26 cellular contexts compared by ENCODE assay signal in genomic region chr4:10492486-10492885, GRCh38.
"Had no signal": no experiment of that assay in that cellular context is flagged by ENCODE, and none has a peak within 500 bp of the region (broad histone marks: within the 10 kb centered on the region; RNA-seq: fewer than 3 reads in every experiment).

No MANE protein-coding gene starts in this region.

- H3K9me3 Mint-ChIP-seq: activated CD4-positive, alpha-beta memory T cell treated with anti-CD3 and anti-CD28 coated beads for 36 hours; activated CD4-positive, alpha-beta T cell treated with anti-CD3 and anti-CD28 coated beads, Interleukin-2, amount 10 ng/mL, durations not matched to agents 7 days and 5 days; activated naive CD4-positive, alpha-beta T cell treated with anti-CD3 and anti-CD28 coated beads for 36 hours; activated T-cell treated with anti-CD3 and anti-CD28 coated beads, Interleukin-2, amount 50 U/mL, for 4 hours; central memory CD8-positive, alpha-beta T cell; T-cell had no signal

- H3K4me1 Mint-ChIP-seq: central memory CD8-positive, alpha-beta T cell had no signal

- H3K27me3 Mint-ChIP-seq: brain had no signal

- H3K36me3 Mint-ChIP-seq: activated CD4-positive, alpha-beta memory T cell treated with anti-CD3 and anti-CD28 coated beads for 36 hours; activated naive CD8-positive, alpha-beta T cell; brain; T-cell had no signal

- ATAC-seq: activated T-cell treated with anti-CD3 and anti-CD28 coated beads, Interleukin-2, amount 50 U/mL, for 4 hours; Panc1; Right ventricle myocardium inferior; T-cell had no signal

- H3K4me3 Mint-ChIP-seq: activated CD4-positive, alpha-beta memory T cell treated with anti-CD3 and anti-CD28 coated beads for 36 hours; activated CD4-positive, alpha-beta T cell treated with anti-CD3 and anti-CD28 coated beads, Interleukin-2, amount 10 ng/mL, durations not matched to agents 7 days and 5 days; activated naive CD4-positive, alpha-beta T cell treated with anti-CD3 and anti-CD28 coated beads for 36 hours; activated naive CD8-positive, alpha-beta T cell; activated T-cell treated with anti-CD3 and anti-CD28 coated beads, Interleukin-2, amount 50 U/mL, for 4 hours; brain; central memory CD8-positive, alpha-beta T cell; T-cell had no signal

- DNase-seq: activated CD4-positive, alpha-beta memory T cell treated with anti-CD3 and anti-CD28 coated beads for 36 hours; activated CD4-positive, alpha-beta T cell treated with anti-CD3 and anti-CD28 coated beads, Interleukin-2, amount 10 ng/mL, durations not matched to agents 7 days and 5 days; activated CD4-positive, CD25-positive, alpha-beta regulatory T cell; activated CD8-positive, alpha-beta memory T cell treated with anti-CD3 and anti-CD28 coated beads for 24 hours; activated effector memory CD4-positive, alpha-beta T cell treated with anti-CD3 and anti-CD28 coated beads, Interleukin-2, amount 50 U/mL, for 16 hours; activated naive CD4-positive, alpha-beta T cell treated with anti-CD3 and anti-CD28 coated beads for 36 hours; activated T-cell treated with anti-CD3 and anti-CD28 coated beads, Interleukin-2, amount 50 U/mL, for 4 hours; amygdala; MM.1S; NCI-H1105; NCI-H1694; NCI-H2029 treated with DMSO at 0.1 percent for 48 hours; NCI-H2171 treated with DMSO at 0.1 percent for 48 hours; NCI-H524; NCI-H82; NK-92 treated with Interleukin-12 subunit alpha and Interleukin-12 subunit beta, amount 100 ng/mL, for 24 hours; OCI-M1; RPMI8226; T-cell; T-helper 2 cell; T1000 had no signal

- H3K27ac Mint-ChIP-seq: activated CD4-positive, alpha-beta memory T cell treated with anti-CD3 and anti-CD28 coated beads for 36 hours; activated CD4-positive, alpha-beta T cell treated with anti-CD3 and anti-CD28 coated beads, Interleukin-2, amount 10 ng/mL, durations not matched to agents 7 days and 5 days; activated naive CD4-positive, alpha-beta T cell treated with anti-CD3 and anti-CD28 coated beads for 36 hours; activated naive CD8-positive, alpha-beta T cell; brain; T-cell had no signal
